1 cellular context compared by ENCODE assay signal in the genomic region with DNA sequence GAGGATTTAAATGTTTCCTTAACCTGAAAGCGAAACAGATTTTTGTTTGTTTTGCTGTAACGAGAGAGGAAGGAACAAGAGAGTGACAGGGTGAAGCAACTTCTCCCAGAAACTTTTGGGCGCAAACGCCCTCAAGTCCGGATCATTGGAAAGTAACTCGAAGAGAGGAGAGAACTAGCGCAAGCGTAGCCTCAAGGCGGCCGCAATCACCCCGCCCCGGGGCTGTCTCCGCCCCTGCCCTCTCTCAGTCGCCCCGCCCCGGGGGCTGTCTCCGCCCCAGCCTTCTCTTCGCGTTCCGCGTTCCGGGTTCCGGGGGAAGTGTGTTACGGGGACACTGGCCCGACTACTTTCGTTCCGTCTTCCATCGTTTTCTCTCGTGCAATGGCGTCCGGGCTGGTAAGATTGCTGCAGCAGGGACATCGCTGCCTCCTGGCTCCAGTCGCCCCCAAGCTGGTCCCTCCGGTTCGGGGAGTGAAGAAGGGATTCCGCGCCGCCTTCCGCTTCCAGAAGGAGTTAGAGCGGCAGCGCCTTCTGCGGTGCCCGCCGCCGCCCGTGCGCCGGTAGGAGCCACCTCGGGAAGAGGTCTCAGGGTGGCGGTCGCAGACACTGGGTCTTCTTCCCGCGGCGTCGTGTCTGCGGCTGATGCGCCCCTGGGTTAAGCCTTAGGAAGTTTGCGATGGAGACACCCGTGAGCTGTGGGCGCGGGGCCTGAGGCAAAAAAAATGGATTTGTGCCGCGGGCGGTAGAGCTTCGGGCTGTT.
TF ChIP-seq lines count a peak whose summit lies in the region.

A gene (plus strand): TSS at position 372 of the 760 bp plus-strand sequence. CDS start 10 bp downstream, at position 382.

TF ChIP-seq in WTC11, 78 proteins besides CTCF, POLR2A, EP300 and RAD21 (continued from another document and continues in another):
- TF ChIP-seq GABPB1 (CRISPR knock-in tag; IDR thresholded peaks at IDR 0.05) (peak; percentile 94), ZNF416 (CRISPR knock-in tag; IDR thresholded peaks at IDR 0.05) (peak; percentile 45; the same call in 1 of the 2 replicates), ATF1 (CRISPR knock-in tag; IDR thresholded peaks at IDR 0.05) (peak; percentile 89; the same call in 1 of the 2 replicates), GTF2I (CRISPR knock-in tag; conservative IDR thresholded peaks at IDR 0.05) (0 out of 2 replicates have a peak, but pooled peaks have one; percentile 43), MYBL2 (CRISPR knock-in tag; IDR thresholded peaks at IDR 0.05) (peak; percentile 88; the same call in 1 of the 2 replicates), NR3C1 (CRISPR knock-in tag; conservative IDR thresholded peaks at IDR 0.05; ENCODE audit: low read depth) (peak; percentile 95), ZNF317 (CRISPR knock-in tag; IDR thresholded peaks at IDR 0.05; ENCODE audit: borderline replicate concordance, low read depth) (peak; percentile 59), ESRRA (CRISPR knock-in tag; IDR thresholded peaks at IDR 0.05; ENCODE audit: borderline replicate concordance) (peak; percentile 83), ZNF232 (CRISPR knock-in tag; IDR thresholded peaks at IDR 0.05) (peak; percentile 82), ZNF219 (CRISPR knock-in tag; IDR thresholded peaks at IDR 0.05; ENCODE audit: borderline replicate concordance) (no peak), NR1H2 (CRISPR knock-in tag; IDR thresholded peaks at IDR 0.05) (no peak), FOXJ3 (CRISPR knock-in tag; IDR thresholded peaks at IDR 0.05; ENCODE audit: borderline replicate concordance) (no peak), FOXK1 (CRISPR knock-in tag; IDR thresholded peaks at IDR 0.05) (peak; percentile 89), TEAD1 (CRISPR knock-in tag; IDR thresholded peaks at IDR 0.05) (peak; percentile 94), TEAD4 (CRISPR knock-in tag; IDR thresholded peaks at IDR 0.05) (peak; percentile 72; the same call in 1 of the 2 replicates), HMGA2 (CRISPR knock-in tag; IDR thresholded peaks at IDR 0.05) (0 out of 2 replicates have a peak, but pooled peaks have one; percentile 40), SMAD3 (CRISPR knock-in tag; IDR thresholded peaks at IDR 0.05; ENCODE audit: borderline replicate concordance) (peak; percentile 61; the same call in 1 of the 2 replicates), NFE2L1 (CRISPR knock-in tag; IDR thresholded peaks at IDR 0.05) (0 out of 2 replicates have a peak, but pooled peaks have one; percentile 31), ZNF138 (CRISPR knock-in tag; conservative IDR thresholded peaks at IDR 0.05) (peak; percentile 85; the same call in 1 of the 2 replicates)
- TF ChIP-seq, protein P1, sequence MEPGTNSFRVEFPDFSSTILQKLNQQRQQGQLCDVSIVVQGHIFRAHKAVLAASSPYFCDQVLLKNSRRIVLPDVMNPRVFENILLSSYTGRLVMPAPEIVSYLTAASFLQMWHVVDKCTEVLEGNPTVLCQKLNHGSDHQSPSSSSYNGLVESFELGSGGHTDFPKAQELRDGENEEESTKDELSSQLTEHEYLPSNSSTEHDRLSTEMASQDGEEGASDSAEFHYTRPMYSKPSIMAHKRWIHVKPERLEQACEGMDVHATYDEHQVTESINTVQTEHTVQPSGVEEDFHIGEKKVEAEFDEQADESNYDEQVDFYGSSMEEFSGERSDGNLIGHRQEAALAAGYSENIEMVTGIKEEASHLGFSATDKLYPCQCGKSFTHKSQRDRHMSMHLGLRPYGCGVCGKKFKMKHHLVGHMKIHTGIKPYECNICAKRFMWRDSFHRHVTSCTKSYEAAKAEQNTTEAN (CRISPR knock-in tag; IDR thresholded peaks at IDR 0.05) = 0 out of 2 replicates have a peak, but pooled peaks have one; percentile 50
- TF ChIP-seq, protein P2, sequence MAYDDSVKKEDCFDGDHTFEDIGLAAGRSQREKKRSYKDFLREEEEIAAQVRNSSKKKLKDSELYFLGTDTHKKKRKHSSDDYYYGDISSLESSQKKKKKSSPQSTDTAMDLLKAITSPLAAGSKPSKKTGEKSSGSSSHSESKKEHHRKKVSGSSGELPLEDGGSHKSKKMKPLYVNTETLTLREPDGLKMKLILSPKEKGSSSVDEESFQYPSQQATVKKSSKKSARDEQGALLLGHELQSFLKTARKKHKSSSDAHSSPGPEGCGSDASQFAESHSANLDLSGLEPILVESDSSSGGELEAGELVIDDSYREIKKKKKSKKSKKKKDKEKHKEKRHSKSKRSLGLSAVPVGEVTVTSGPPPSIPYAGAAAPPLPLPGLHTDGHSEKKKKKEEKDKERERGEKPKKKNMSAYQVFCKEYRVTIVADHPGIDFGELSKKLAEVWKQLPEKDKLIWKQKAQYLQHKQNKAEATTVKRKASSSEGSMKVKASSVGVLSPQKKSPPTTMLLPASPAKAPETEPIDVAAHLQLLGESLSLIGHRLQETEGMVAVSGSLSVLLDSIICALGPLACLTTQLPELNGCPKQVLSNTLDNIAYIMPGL (CRISPR knock-in tag; IDR thresholded peaks at IDR 0.05) = peak; percentile 93
- TF ChIP-seq, protein P3, sequence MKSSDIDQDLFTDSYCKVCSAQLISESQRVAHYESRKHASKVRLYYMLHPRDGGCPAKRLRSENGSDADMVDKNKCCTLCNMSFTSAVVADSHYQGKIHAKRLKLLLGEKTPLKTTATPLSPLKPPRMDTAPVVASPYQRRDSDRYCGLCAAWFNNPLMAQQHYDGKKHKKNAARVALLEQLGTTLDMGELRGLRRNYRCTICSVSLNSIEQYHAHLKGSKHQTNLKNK (CRISPR knock-in tag; IDR thresholded peaks at IDR 0.05) = no peak
- TF ChIP-seq, protein P4, sequence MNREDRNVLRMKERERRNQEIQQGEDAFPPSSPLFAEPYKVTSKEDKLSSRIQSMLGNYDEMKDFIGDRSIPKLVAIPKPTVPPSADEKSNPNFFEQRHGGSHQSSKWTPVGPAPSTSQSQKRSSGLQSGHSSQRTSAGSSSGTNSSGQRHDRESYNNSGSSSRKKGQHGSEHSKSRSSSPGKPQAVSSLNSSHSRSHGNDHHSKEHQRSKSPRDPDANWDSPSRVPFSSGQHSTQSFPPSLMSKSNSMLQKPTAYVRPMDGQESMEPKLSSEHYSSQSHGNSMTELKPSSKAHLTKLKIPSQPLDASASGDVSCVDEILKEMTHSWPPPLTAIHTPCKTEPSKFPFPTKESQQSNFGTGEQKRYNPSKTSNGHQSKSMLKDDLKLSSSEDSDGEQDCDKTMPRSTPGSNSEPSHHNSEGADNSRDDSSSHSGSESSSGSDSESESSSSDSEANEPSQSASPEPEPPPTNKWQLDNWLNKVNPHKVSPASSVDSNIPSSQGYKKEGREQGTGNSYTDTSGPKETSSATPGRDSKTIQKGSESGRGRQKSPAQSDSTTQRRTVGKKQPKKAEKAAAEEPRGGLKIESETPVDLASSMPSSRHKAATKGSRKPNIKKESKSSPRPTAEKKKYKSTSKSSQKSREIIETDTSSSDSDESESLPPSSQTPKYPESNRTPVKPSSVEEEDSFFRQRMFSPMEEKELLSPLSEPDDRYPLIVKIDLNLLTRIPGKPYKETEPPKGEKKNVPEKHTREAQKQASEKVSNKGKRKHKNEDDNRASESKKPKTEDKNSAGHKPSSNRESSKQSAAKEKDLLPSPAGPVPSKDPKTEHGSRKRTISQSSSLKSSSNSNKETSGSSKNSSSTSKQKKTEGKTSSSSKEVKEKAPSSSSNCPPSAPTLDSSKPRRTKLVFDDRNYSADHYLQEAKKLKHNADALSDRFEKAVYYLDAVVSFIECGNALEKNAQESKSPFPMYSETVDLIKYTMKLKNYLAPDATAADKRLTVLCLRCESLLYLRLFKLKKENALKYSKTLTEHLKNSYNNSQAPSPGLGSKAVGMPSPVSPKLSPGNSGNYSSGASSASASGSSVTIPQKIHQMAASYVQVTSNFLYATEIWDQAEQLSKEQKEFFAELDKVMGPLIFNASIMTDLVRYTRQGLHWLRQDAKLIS (CRISPR knock-in tag; IDR thresholded peaks at IDR 0.05; ENCODE audit: borderline replicate concordance) = peak; percentile 91; the same call in 1 of the 2 replicates
- TF ChIP-seq, protein P5, sequence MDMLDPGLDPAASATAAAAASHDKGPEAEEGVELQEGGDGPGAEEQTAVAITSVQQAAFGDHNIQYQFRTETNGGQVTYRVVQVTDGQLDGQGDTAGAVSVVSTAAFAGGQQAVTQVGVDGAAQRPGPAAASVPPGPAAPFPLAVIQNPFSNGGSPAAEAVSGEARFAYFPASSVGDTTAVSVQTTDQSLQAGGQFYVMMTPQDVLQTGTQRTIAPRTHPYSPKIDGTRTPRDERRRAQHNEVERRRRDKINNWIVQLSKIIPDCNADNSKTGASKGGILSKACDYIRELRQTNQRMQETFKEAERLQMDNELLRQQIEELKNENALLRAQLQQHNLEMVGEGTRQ (CRISPR knock-in tag; IDR thresholded peaks at IDR 0.05) = peak; percentile 51
- TF ChIP-seq, protein P6, sequence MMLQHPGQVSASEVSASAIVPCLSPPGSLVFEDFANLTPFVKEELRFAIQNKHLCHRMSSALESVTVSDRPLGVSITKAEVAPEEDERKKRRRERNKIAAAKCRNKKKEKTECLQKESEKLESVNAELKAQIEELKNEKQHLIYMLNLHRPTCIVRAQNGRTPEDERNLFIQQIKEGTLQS (CRISPR knock-in tag; conservative IDR thresholded peaks at IDR 0.05) = no peak
- TF ChIP-seq, protein P7, sequence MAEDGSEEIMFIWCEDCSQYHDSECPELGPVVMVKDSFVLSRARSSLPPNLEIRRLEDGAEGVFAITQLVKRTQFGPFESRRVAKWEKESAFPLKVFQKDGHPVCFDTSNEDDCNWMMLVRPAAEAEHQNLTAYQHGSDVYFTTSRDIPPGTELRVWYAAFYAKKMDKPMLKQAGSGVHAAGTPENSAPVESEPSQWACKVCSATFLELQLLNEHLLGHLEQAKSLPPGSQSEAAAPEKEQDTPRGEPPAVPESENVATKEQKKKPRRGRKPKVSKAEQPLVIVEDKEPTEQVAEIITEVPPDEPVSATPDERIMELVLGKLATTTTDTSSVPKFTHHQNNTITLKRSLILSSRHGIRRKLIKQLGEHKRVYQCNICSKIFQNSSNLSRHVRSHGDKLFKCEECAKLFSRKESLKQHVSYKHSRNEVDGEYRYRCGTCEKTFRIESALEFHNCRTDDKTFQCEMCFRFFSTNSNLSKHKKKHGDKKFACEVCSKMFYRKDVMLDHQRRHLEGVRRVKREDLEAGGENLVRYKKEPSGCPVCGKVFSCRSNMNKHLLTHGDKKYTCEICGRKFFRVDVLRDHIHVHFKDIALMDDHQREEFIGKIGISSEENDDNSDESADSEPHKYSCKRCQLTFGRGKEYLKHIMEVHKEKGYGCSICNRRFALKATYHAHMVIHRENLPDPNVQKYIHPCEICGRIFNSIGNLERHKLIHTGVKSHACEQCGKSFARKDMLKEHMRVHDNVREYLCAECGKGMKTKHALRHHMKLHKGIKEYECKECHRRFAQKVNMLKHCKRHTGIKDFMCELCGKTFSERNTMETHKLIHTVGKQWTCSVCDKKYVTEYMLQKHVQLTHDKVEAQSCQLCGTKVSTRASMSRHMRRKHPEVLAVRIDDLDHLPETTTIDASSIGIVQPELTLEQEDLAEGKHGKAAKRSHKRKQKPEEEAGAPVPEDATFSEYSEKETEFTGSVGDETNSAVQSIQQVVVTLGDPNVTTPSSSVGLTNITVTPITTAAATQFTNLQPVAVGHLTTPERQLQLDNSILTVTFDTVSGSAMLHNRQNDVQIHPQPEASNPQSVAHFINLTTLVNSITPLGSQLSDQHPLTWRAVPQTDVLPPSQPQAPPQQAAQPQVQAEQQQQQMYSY (CRISPR knock-in tag; IDR thresholded peaks at IDR 0.05) = peak; percentile 26; the same call in 1 of the 2 replicates
- TF ChIP-seq, protein P8, sequence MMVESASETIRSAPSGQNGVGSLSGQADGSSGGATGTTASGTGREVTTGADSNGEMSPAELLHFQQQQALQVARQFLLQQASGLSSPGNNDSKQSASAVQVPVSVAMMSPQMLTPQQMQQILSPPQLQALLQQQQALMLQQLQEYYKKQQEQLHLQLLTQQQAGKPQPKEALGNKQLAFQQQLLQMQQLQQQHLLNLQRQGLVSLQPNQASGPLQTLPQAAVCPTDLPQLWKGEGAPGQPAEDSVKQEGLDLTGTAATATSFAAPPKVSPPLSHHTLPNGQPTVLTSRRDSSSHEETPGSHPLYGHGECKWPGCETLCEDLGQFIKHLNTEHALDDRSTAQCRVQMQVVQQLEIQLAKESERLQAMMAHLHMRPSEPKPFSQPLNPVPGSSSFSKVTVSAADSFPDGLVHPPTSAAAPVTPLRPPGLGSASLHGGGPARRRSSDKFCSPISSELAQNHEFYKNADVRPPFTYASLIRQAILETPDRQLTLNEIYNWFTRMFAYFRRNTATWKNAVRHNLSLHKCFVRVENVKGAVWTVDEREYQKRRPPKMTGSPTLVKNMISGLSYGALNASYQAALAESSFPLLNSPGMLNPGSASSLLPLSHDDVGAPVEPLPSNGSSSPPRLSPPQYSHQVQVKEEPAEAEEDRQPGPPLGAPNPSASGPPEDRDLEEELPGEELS (CRISPR knock-in tag; IDR thresholded peaks at IDR 0.05) = peak; percentile 88
- TF ChIP-seq, protein P9, sequence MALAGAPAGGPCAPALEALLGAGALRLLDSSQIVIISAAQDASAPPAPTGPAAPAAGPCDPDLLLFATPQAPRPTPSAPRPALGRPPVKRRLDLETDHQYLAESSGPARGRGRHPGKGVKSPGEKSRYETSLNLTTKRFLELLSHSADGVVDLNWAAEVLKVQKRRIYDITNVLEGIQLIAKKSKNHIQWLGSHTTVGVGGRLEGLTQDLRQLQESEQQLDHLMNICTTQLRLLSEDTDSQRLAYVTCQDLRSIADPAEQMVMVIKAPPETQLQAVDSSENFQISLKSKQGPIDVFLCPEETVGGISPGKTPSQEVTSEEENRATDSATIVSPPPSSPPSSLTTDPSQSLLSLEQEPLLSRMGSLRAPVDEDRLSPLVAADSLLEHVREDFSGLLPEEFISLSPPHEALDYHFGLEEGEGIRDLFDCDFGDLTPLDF (CRISPR knock-in tag; IDR thresholded peaks at IDR 0.05) = 0 out of 2 replicates have a peak, but pooled peaks have one; percentile 31
- TF ChIP-seq, protein P10, sequence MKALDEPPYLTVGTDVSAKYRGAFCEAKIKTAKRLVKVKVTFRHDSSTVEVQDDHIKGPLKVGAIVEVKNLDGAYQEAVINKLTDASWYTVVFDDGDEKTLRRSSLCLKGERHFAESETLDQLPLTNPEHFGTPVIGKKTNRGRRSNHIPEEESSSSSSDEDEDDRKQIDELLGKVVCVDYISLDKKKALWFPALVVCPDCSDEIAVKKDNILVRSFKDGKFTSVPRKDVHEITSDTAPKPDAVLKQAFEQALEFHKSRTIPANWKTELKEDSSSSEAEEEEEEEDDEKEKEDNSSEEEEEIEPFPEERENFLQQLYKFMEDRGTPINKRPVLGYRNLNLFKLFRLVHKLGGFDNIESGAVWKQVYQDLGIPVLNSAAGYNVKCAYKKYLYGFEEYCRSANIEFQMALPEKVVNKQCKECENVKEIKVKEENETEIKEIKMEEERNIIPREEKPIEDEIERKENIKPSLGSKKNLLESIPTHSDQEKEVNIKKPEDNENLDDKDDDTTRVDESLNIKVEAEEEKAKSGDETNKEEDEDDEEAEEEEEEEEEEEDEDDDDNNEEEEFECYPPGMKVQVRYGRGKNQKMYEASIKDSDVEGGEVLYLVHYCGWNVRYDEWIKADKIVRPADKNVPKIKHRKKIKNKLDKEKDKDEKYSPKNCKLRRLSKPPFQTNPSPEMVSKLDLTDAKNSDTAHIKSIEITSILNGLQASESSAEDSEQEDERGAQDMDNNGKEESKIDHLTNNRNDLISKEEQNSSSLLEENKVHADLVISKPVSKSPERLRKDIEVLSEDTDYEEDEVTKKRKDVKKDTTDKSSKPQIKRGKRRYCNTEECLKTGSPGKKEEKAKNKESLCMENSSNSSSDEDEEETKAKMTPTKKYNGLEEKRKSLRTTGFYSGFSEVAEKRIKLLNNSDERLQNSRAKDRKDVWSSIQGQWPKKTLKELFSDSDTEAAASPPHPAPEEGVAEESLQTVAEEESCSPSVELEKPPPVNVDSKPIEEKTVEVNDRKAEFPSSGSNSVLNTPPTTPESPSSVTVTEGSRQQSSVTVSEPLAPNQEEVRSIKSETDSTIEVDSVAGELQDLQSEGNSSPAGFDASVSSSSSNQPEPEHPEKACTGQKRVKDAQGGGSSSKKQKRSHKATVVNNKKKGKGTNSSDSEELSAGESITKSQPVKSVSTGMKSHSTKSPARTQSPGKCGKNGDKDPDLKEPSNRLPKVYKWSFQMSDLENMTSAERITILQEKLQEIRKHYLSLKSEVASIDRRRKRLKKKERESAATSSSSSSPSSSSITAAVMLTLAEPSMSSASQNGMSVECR (CRISPR knock-in tag; IDR thresholded peaks at IDR 0.05; ENCODE audit: borderline replicate concordance) = peak; percentile 94; the same call in 1 of the 2 replicates
